In the genomic region with DNA sequence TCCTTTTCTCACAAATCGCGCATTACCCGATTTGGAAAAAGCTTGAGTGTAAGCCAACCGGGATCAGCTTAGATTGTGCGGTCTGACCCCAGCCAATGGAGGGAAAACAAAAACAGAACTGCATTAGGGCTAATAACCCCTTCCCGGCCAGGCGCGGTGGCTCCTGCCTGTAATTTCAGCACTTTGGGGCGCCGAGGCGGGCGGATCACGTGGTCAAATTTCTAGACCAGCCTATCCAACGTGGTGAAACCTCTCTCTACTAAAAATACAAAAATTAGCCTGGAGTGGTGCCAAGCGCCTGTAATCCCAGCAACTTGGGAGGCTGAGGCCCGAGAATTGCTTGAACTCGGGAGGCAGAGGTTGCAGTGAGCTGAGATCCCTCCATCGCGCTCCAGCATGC, we compare ENCODE assay signal across 8 cellular contexts. TPM values are rescaled to one million over a fixed set of nuclear protein-coding genes. Genes with fewer than 3 reads are reported as not detected.
DNase-seq lines count a peak whose midpoint lies in the region; ATAC-seq, FAIRE-seq and TF ChIP-seq lines count a peak whose summit lies in the region.

No MANE protein-coding gene starts in this region.

- TF ChIP-seq POLR2A in GM12891 (IDR thresholded peaks at IDR 0.05; ENCODE audit: low read depth, low read length) = no peak

- H3K4me1 Mint-ChIP-seq in T-helper 1 cell treated with Interleukin-12 subunit alpha and Interleukin-12 subunit beta and Interleukin-4 antibody, amounts not matched to agents 30 μg/mL and 1 μg/mL, for 36 hours (ENCODE audit: low read depth) = peaks cover 13% of the 10 kb centered on the region
- H3K4me1 Mint-ChIP-seq in activated CD8-positive, alpha-beta memory T cell treated with anti-CD3 and anti-CD28 coated beads, Interleukin-2, amount 10 ng/mL, durations not matched to agents 7 days and 5 days = peaks cover 20% of the 10 kb centered on the region
- peaks cover 35% of the 10 kb centered on the region for H3K4me1 Mint-ChIP-seq in glutamatergic neuron (ENCODE audit: low read depth, unreplicated experiment)

- H3K4me3 Mint-ChIP-seq in T-helper 1 cell treated with Interleukin-12 subunit alpha and Interleukin-12 subunit beta and Interleukin-4 antibody, amounts not matched to agents 30 μg/mL and 1 μg/mL, for 36 hours = peak overlapping the region; percentile 84
- peak overlapping the region; percentile 90 for H3K4me3 Mint-ChIP-seq in activated CD8-positive, alpha-beta memory T cell treated with anti-CD3 and anti-CD28 coated beads, Interleukin-2, amount 10 ng/mL, durations not matched to agents 7 days and 5 days
- peak overlapping the region; percentile 97 for H3K4me3 Mint-ChIP-seq in glutamatergic neuron (ENCODE audit: unreplicated experiment)

- H3K9me3 Mint-ChIP-seq in T-helper 1 cell treated with Interleukin-12 subunit alpha and Interleukin-12 subunit beta and Interleukin-4 antibody, amounts not matched to agents 30 μg/mL and 1 μg/mL, for 36 hours = peaks cover 55% of the 10 kb centered on the region
- H3K9me3 Mint-ChIP-seq in activated CD8-positive, alpha-beta memory T cell treated with anti-CD3 and anti-CD28 coated beads, Interleukin-2, amount 10 ng/mL, durations not matched to agents 7 days and 5 days (ENCODE audit: low read depth) = peaks cover 24% of the 10 kb centered on the region
- peaks cover 16% of the 10 kb centered on the region for H3K9me3 Mint-ChIP-seq in glutamatergic neuron (ENCODE audit: unreplicated experiment)

- CTCF ChIA-PET in activated CD8-positive, alpha-beta memory T cell treated with anti-CD3 and anti-CD28 coated beads, Interleukin-2, amount 10 ng/mL, durations not matched to agents 7 days and 5 days (lab: Charles Lee) = interaction anchor here (0.6 to 1.6 kb wide), 5 partner anchors 8 to 1090 kb away, joined by 3 to 5 read pairs (median 3); partner anchors contain the start of gene ZNF682

- no peaks in the 10 kb centered on the region for H3K27me3 Mint-ChIP-seq in T-helper 1 cell treated with Interleukin-12 subunit alpha and Interleukin-12 subunit beta and Interleukin-4 antibody, amounts not matched to agents 30 μg/mL and 1 μg/mL, for 36 hours (ENCODE audit: low read depth)
- no peaks in the 10 kb centered on the region for H3K27me3 Mint-ChIP-seq in activated CD8-positive, alpha-beta memory T cell treated with anti-CD3 and anti-CD28 coated beads, Interleukin-2, amount 10 ng/mL, durations not matched to agents 7 days and 5 days
- H3K27me3 Mint-ChIP-seq in glutamatergic neuron (ENCODE audit: unreplicated experiment) = peaks cover 9% of the 10 kb centered on the region

- H3K27ac Mint-ChIP-seq in T-helper 1 cell treated with Interleukin-12 subunit alpha and Interleukin-12 subunit beta and Interleukin-4 antibody, amounts not matched to agents 30 μg/mL and 1 μg/mL, for 36 hours = peak overlapping the region; percentile 45
- H3K27ac Mint-ChIP-seq in activated CD8-positive, alpha-beta memory T cell treated with anti-CD3 and anti-CD28 coated beads, Interleukin-2, amount 10 ng/mL, durations not matched to agents 7 days and 5 days = peak overlapping the region; percentile 90
- H3K27ac Mint-ChIP-seq in glutamatergic neuron (ENCODE audit: unreplicated experiment) = peak overlapping the region; percentile 95

- DNase-seq in T-helper 1 cell (no peak), glutamatergic neuron (peak; percentile 48), pons (ENCODE audit: low spot score) (peak; percentile 7), SW 1271 (lab: John Stamatoyannopoulos, UW) (no peak), RCC 7860 (ENCODE audit: low spot score) (no peak), GM12891 (ENCODE audit: insufficient read length, low spot score) (no peak)
- DNase-seq in activated CD8-positive, alpha-beta memory T cell treated with anti-CD3 and anti-CD28 coated beads, Interleukin-2, amount 10 ng/mL, durations not matched to agents 7 days and 5 days = peak; percentile 55

- no peak for ATAC-seq in activated CD8-positive, alpha-beta memory T cell treated with anti-CD3 and anti-CD28 coated beads, Interleukin-2, amount 10 ng/mL, durations not matched to agents 7 days and 5 days

- no peak for TF ChIP-seq CTCF in glutamatergic neuron (IDR thresholded peaks at IDR 0.05; ENCODE audit: partially characterized antibody, unreplicated experiment)

- H3K36me3 Mint-ChIP-seq in T-helper 1 cell treated with Interleukin-12 subunit alpha and Interleukin-12 subunit beta and Interleukin-4 antibody, amounts not matched to agents 30 μg/mL and 1 μg/mL, for 36 hours (ENCODE audit: low read depth) = peaks cover 19% of the 10 kb centered on the region
- peaks cover 54% of the 10 kb centered on the region for H3K36me3 Mint-ChIP-seq in activated CD8-positive, alpha-beta memory T cell treated with anti-CD3 and anti-CD28 coated beads, Interleukin-2, amount 10 ng/mL, durations not matched to agents 7 days and 5 days
- H3K36me3 Mint-ChIP-seq in glutamatergic neuron (ENCODE audit: unreplicated experiment) = no peaks in the 10 kb centered on the region

- FAIRE-seq in RCC 7860 (lab: Jason Lieb, UNC) (no peak), GM12891 (lab: Jason Lieb, UNC) (no peak)

TF ChIP-seq in GM12891, 5 proteins besides CTCF, POLR2A, EP300 and RAD21:
- no peak for TF ChIP-seq SPI1 (IDR thresholded peaks at IDR 0.05; ENCODE audit: low read depth, low read length)
- TF ChIP-seq POU2F2 (IDR thresholded peaks at IDR 0.05; ENCODE audit: low read depth, low read length) = no peak
- no peak for TF ChIP-seq POLR2AphosphoS5 (IDR thresholded peaks at IDR 0.05; ENCODE audit: low read depth, low read length)
- TF ChIP-seq PAX5 (IDR thresholded peaks at IDR 0.05; ENCODE audit: insufficient read depth, low read length, severe bottlenecking) = no peak
TF ChIP-seq in GM12891: peak in this region for 0.

RNA-seq across cellular contexts. Expression of gene ZNF90, which starts 0.9 kb away (rescaled TPM):
- 10 to 100 TPM; 16.6 to 22.0 TPM for total RNA-seq in activated CD8-positive, alpha-beta memory T cell treated with anti-CD3 and anti-CD28 coated beads, Interleukin-2, amount 10 ng/mL, durations not matched to agents 7 days and 5 days
- 47.2 TPM for total RNA-seq in glutamatergic neuron (ENCODE audit: unreplicated experiment)
- polyA plus RNA-seq in GM12891 (2012; ENCODE audit: low read depth, missing spikeins) = 1.3 TPM

RNA-seq across cellular contexts. Expression of gene ZNF682, which starts 39.4 kb away (rescaled TPM):
- 10 to 100 TPM in 1 of 2 experiments, 1 to 10 TPM in 1; 7.5 to 13.7 TPM for total RNA-seq in activated CD8-positive, alpha-beta memory T cell treated with anti-CD3 and anti-CD28 coated beads, Interleukin-2, amount 10 ng/mL, durations not matched to agents 7 days and 5 days
- 23.9 TPM for total RNA-seq in glutamatergic neuron (ENCODE audit: unreplicated experiment)
- 1.5 TPM for polyA plus RNA-seq in GM12891 (2012; ENCODE audit: low read depth, missing spikeins)

Comparison
In these comparisons a context has a peak if more than half of its experiments do, and no peak if none do; other contexts are left out.
1. H3K27ac Mint-ChIP-seq: peak in every context shown above with its lines; median percentile 95 in glutamatergic neuron; 90 in activated CD8-positive, alpha-beta memory T cell treated with anti-CD3 and anti-CD28 coated beads, Interleukin-2, amount 10 ng/mL, durations not matched to agents 7 days and 5 days; 45 in T-helper 1 cell treated with Interleukin-12 subunit alpha and Interleukin-12 subunit beta and Interleukin-4 antibody, amounts not matched to agents 30 μg/mL and 1 μg/mL, for 36 hours.
2. DNase-seq: peak in activated CD8-positive, alpha-beta memory T cell treated with anti-CD3 and anti-CD28 coated beads, Interleukin-2, amount 10 ng/mL, durations not matched to agents 7 days and 5 days (single experiment), glutamatergic neuron (single experiment) and pons (single experiment); none in T-helper 1 cell (0 of 5), SW 1271 (0 of 2), RCC 7860 (single experiment) and GM12891 (single experiment).
3. Peak in every context shown above with its lines, with median percentiles within 50 percentile points of each other: H3K4me3 Mint-ChIP-seq.